ENCODE assay signal across 19 cellular contexts in the genomic region with DNA sequence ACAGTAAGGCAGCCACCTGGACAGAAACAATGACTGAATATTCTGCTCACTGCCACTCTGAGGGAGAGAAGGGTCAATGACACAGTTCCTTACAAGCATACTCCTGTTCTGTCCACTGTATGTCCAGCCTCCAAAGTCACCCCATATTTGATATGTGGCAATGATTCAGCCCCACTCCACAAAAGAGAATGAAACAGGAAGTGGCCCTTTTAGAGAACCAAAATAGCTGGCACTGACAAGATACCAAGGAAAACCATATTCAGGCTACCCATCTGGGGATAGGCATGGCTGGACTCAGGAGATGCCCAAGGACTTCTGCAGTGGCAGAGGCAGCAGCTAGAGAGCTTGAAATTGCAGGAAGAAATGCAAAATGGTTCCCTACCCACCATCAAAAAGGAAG. TPM values are rescaled to one million over a fixed set of nuclear protein-coding genes. Genes with fewer than 3 reads are reported as not detected.
"Had no signal": no experiment of that assay in that cellular context is flagged by ENCODE, and none has a peak within 500 bp of the region (broad histone marks: within the 10 kb centered on the region; RNA-seq: fewer than 3 reads in every experiment).

No MANE protein-coding gene starts in this region.

- H3K4me1 Mint-ChIP-seq: activated naive CD4-positive, alpha-beta T cell treated with anti-CD3 and anti-CD28 coated beads, Interleukin-2, amount 10 ng/mL, durations not matched to agents 7 days and 5 days; activated T-helper 17 cell treated with anti-CD3 and anti-CD28 coated beads, Interleukin-2, amount 50 U/mL, for 72 hours; natural killer cell had no signal

- H3K36me3 Mint-ChIP-seq: memory B cell; natural killer cell; stimulated activated memory B cell treated with anti-CD40 and anti-IgM and Interleukin-4, amounts not matched to agents 10 μg/mL and 1 μg/mL and 100 μg/mL, for 72 hours had no signal

- H3K4me3 Mint-ChIP-seq: activated naive CD4-positive, alpha-beta T cell treated with anti-CD3 and anti-CD28 coated beads, Interleukin-2, amount 10 ng/mL, durations not matched to agents 7 days and 5 days; activated T-helper 17 cell treated with anti-CD3 and anti-CD28 coated beads, Interleukin-2, amount 50 U/mL, for 72 hours; effector memory CD8-positive, alpha-beta T cell; memory B cell; natural killer cell; stimulated activated memory B cell treated with anti-CD40 and anti-IgM and Interleukin-4, amounts not matched to agents 10 μg/mL and 1 μg/mL and 100 μg/mL, for 72 hours had no signal

- H3K27me3 ChIP-seq: hepatocyte, spleen, tibial artery had no signal

- H3K4me1 ChIP-seq: prostate gland had no signal

- H3K27me3 Mint-ChIP-seq: activated naive CD4-positive, alpha-beta T cell treated with anti-CD3 and anti-CD28 coated beads, Interleukin-2, amount 10 ng/mL, durations not matched to agents 7 days and 5 days; activated T-helper 17 cell treated with anti-CD3 and anti-CD28 coated beads, Interleukin-2, amount 50 U/mL, for 72 hours; effector memory CD8-positive, alpha-beta T cell; memory B cell; stimulated activated memory B cell treated with anti-CD40 and anti-IgM and Interleukin-4, amounts not matched to agents 10 μg/mL and 1 μg/mL and 100 μg/mL, for 72 hours had no signal

- H3K9me3 Mint-ChIP-seq: activated naive CD4-positive, alpha-beta T cell treated with anti-CD3 and anti-CD28 coated beads, Interleukin-2, amount 10 ng/mL, durations not matched to agents 7 days and 5 days; activated T-helper 17 cell treated with anti-CD3 and anti-CD28 coated beads, Interleukin-2, amount 50 U/mL, for 72 hours; effector memory CD8-positive, alpha-beta T cell; memory B cell; natural killer cell; stimulated activated memory B cell treated with anti-CD40 and anti-IgM and Interleukin-4, amounts not matched to agents 10 μg/mL and 1 μg/mL and 100 μg/mL, for 72 hours had no signal

- ATAC-seq: activated T-helper 17 cell treated with anti-CD3 and anti-CD28 coated beads, Interleukin-2, amount 50 U/mL, for 72 hours; effector memory CD8-positive, alpha-beta T cell; natural killer cell; sciatic nerve; stimulated activated memory B cell treated with anti-CD40 and anti-IgM and Interleukin-4, amounts not matched to agents 10 μg/mL and 1 μg/mL and 100 μg/mL, for 72 hours had no signal

- H3K36me3 ChIP-seq: left ventricle myocardium inferior, prostate gland, tibial artery had no signal

- H3K27ac Mint-ChIP-seq: activated naive CD4-positive, alpha-beta T cell treated with anti-CD3 and anti-CD28 coated beads, Interleukin-2, amount 10 ng/mL, durations not matched to agents 7 days and 5 days; activated T-helper 17 cell treated with anti-CD3 and anti-CD28 coated beads, Interleukin-2, amount 50 U/mL, for 72 hours; effector memory CD8-positive, alpha-beta T cell; memory B cell; natural killer cell; stimulated activated memory B cell treated with anti-CD40 and anti-IgM and Interleukin-4, amounts not matched to agents 10 μg/mL and 1 μg/mL and 100 μg/mL, for 72 hours had no signal

- H3K9me3 ChIP-seq: left ventricle myocardium inferior, prostate gland, spleen, tibial artery had no signal

- H3K27ac ChIP-seq: coronary artery, hepatocyte, left ventricle myocardium inferior, prostate gland, spleen, tibial artery had no signal

- H3K4me3 ChIP-seq: coronary artery, hepatocyte, left ventricle myocardium inferior, prostate gland, spleen, tibial artery had no signal

- DNase-seq: activated CD4-positive, alpha-beta T cell treated with anti-CD3 and anti-CD28 coated beads, Interleukin-2, amount 50 U/mL, for 48 hours; activated CD4-positive, CD25-positive, alpha-beta regulatory T cell treated with anti-CD3 and anti-CD28 coated beads, Interleukin-2, amount 50 U/mL, for 72 hours; activated CD8-positive, alpha-beta memory T cell treated with anti-CD3 and anti-CD28 coated beads, Interleukin-2, amount 50 U/mL, for 48 hours; activated naive CD4-positive, alpha-beta T cell treated with anti-CD3 and anti-CD28 coated beads, Interleukin-2, amount 10 ng/mL, durations not matched to agents 7 days and 5 days; caudate nucleus; effector memory CD8-positive, alpha-beta T cell; kidney; left ventricle myocardium inferior; natural killer cell; spleen; stimulated activated CD4-positive, alpha-beta T cell treated with anti-CD3 and anti-CD28 coated beads, Interleukin-1b, Interleukin-23, amount 100 ng/mL, for 48 hours; tibial artery had no signal

RNA-seq across cellular contexts. Expression of a gene that starts 12.8 kb away (rescaled TPM):
- total RNA-seq: activated T-helper 17 cell treated with anti-CD3 and anti-CD28 coated beads, Interleukin-2, amount 50 U/mL, for 72 hours; natural killer cell; spleen had no signal

RNA-seq across cellular contexts. Expression of a gene that starts 44.4 kb away (rescaled TPM):
- total RNA-seq: left ventricle myocardium inferior, sciatic nerve had no signal
